20 cellular contexts compared by ENCODE assay signal in the genomic region with DNA sequence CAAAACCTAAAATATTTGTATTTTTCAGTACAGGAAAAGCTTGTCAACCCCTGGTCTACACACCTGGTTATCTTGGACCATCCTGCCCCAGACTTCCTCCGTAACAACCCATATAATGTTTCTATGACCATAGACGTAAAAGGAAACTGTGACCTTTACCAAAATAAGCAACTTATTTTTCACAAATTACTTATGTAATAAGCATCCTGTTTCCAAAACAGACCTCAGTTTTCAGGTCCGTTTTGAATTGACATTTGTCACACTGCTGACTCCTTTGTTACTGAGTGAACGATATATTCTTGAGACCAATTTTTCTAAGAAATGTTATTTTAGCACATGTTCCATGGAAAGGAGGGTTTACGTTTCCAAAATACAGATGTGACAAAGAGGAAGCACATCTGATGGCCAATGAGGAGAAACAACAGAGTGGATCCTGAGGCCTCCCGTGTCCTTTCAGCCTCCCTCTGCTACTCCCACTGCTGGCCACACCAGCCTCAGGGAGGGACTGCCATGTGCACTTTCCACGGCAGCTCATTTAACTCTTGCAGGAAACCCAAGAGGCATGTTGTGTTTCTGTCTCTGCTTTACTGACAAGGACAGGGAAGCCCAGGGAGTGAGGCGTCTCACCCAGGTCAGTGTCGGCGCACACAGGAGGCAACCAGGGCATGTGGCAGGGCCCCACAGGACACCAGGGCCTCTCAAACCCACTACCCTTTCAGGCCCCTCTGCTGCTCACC. TPM values are rescaled to one million over a fixed set of nuclear protein-coding genes. Genes with fewer than 3 reads are reported as not detected.
DNase-seq lines count a peak whose midpoint lies in the region; ATAC-seq, FAIRE-seq and TF ChIP-seq lines count a peak whose summit lies in the region.
"Had no signal": no experiment of that assay in that cellular context is flagged by ENCODE, and none has a peak within 500 bp of the region (broad histone marks: within the 10 kb centered on the region; RNA-seq: fewer than 3 reads in every experiment).

No MANE protein-coding gene starts in this region.

- no peaks in the 10 kb centered on the region for H3K36me3 ChIP-seq in endothelial cell of umbilical vein (ENCODE audit: control insufficient read depth in 2 of 2, extremely low read depth in 1 of 2, insufficient read depth in 2 of 2, low read length in 2 of 2)
- H3K36me3 ChIP-seq: left ventricle myocardium inferior, right lobe of liver had no signal

- no peak overlapping the region for H3K4me3 Mint-ChIP-seq in stimulated activated naive CD8-positive, alpha-beta T cell treated with anti-CD3 and anti-CD28 coated beads, Interleukin-15, amount 100 ng/mL, for 72 hours

- intact Hi-C loops in endothelial cell of umbilical vein (cut with micrococcal nuclease): loop anchor here (5.0 kb wide), 1 partner anchor 321 kb away; no protein-coding TSS in a partner anchor

- no peaks in the 10 kb centered on the region for H3K79me2 ChIP-seq in endothelial cell of umbilical vein (ENCODE audit: control insufficient read depth, insufficient read depth, low read length)

- no peak overlapping the region for H3K9ac ChIP-seq in endothelial cell of umbilical vein (replicated peaks; ENCODE audit: extremely low read depth, insufficient read depth, low read length)

- H2AFZ ChIP-seq in endothelial cell of umbilical vein (ENCODE audit: low read depth, low read length): no peak overlapping the region

- POLR2A ChIA-PET in RWPE1 (lab: Yijun Ruan, JAX; ENCODE audit: low non-redundant PET) (no interaction called here), endothelial cell of umbilical vein (lab: Charles Lee) (interaction anchor here (0.6 kb wide), 1 partner anchor 16 kb away, joined by 10 read pairs; no protein-coding TSS in a partner anchor)

- H3K4me1 ChIP-seq in endothelial cell of umbilical vein (ENCODE audit: control insufficient read depth, extremely low read depth, insufficient read depth, low read length): peaks cover 5% of the 10 kb centered on the region

- H3K27me3 ChIP-seq in endothelial cell of umbilical vein (ENCODE audit: control insufficient read depth in 2 of 2, insufficient read depth in 2 of 2, low read length in 2 of 2): no peaks in the 10 kb centered on the region
- H3K27me3 ChIP-seq: ascending aorta, foreskin keratinocyte, right lobe of liver had no signal

- no peaks in the 10 kb centered on the region for H3K9me3 ChIP-seq in endothelial cell of umbilical vein (replicated peaks; ENCODE audit: control insufficient read depth, insufficient read depth, low read length)
- H3K9me3 ChIP-seq: ascending aorta, left ventricle myocardium inferior, right lobe of liver had no signal

- no peak overlapping the region for H3K4me3 ChIP-seq in endothelial cell of umbilical vein (replicated peaks in 1 of 3; ENCODE audit: insufficient read depth in 1 of 3, low read depth in 1 of 3, low read length in 3 of 3)
- H3K4me3 ChIP-seq: ascending aorta, left ventricle myocardium inferior, right lobe of liver had no signal

- TF ChIP-seq POLR2A in endothelial cell of umbilical vein (IDR thresholded peaks at IDR 0.05; ENCODE audit: low read depth, low read length): no peak

- ATAC-seq in stimulated activated naive CD8-positive, alpha-beta T cell treated with anti-CD3 and anti-CD28 coated beads, Interleukin-15, amount 100 ng/mL, for 72 hours: peak; percentile 27
- ATAC-seq in stimulated activated naive CD8-positive, alpha-beta T cell treated with anti-CD3 and anti-CD28 coated beads, Interleukin-15, Interleukin-2, amounts not matched to agents 100 U/mL and 50 U/mL, for 24 hours: no peak
- ATAC-seq in GM21526 (IDR thresholded peaks at IDR 0.05; ENCODE audit: low FRiP score, unreplicated experiment) (no peak), GM18498 (IDR thresholded peaks at IDR 0.05; ENCODE audit: unreplicated experiment) (no peak)
- ATAC-seq: foreskin keratinocyte had no signal

- no peak overlapping the region for H3K4me2 ChIP-seq in endothelial cell of umbilical vein (ENCODE audit: insufficient read depth, low read length)

- dilution Hi-C loops in endothelial cell of umbilical vein (cut with MboI; ENCODE audit: extremely low pct_ligation_motif_present, low sequenced_read_pairs): no loop called here

- FAIRE-seq in endothelial cell of umbilical vein (lab: Jason Lieb, UNC): no peak
- FAIRE-seq: H1, TTC549 had no signal

- H4K20me1 ChIP-seq in endothelial cell of umbilical vein (replicated peaks; ENCODE audit: control insufficient read depth, extremely low read depth, insufficient read depth, low read length): no peaks in the 10 kb centered on the region

- no peaks in the 10 kb centered on the region for H3K9me1 ChIP-seq in endothelial cell of umbilical vein (replicated peaks; ENCODE audit: control insufficient read depth, extremely low read depth, insufficient read depth, low read length)

- TF ChIP-seq CTCF in RWPE1 (conservative IDR thresholded peaks at IDR 0.05; ENCODE audit: low read depth) (no peak), endothelial cell of umbilical vein (IDR thresholded peaks at IDR 0.05; ENCODE audit: extremely low read depth in 1 of 2, insufficient read depth in 1 of 2, low read depth in 1 of 2, low read length in 2 of 2) (no peak)

- H3K27ac ChIP-seq in RWPE1 (0 out of 2 replicates have a peak overlapping the region, but pooled peaks have one; percentile 31), endothelial cell of umbilical vein (ENCODE audit: insufficient read depth, low read depth, low read length) (no peak overlapping the region)
- H3K27ac ChIP-seq: ascending aorta, foreskin keratinocyte, left ventricle myocardium inferior, right lobe of liver had no signal

- peaks cover 4% of the 10 kb centered on the region for H3K27me3 Mint-ChIP-seq in stimulated activated naive CD8-positive, alpha-beta T cell treated with anti-CD3 and anti-CD28 coated beads, Interleukin-15, amount 100 ng/mL, for 72 hours

- DNase-seq in stimulated activated naive CD8-positive, alpha-beta T cell treated with anti-CD3 and anti-CD28 coated beads, Interleukin-15, amount 100 ng/mL, for 72 hours: no peak
- DNase-seq in stimulated activated naive CD8-positive, alpha-beta T cell treated with anti-CD3 and anti-CD28 coated beads, Interleukin-15, Interleukin-2, amounts not matched to agents 100 U/mL and 50 U/mL, for 24 hours: no peak
- DNase-seq in RWPE1 (ENCODE audit: low spot score) (no peak), endothelial cell of umbilical vein (ENCODE audit: low read depth, low spot score) (peak; percentile 74), hippocampal formation (lab: John Stamatoyannopoulos, UW) (no peak), NCI-H510A treated with DMSO at 0.1 percent for 48 hours (lab: John Stamatoyannopoulos, UW) (no peak)
- DNase-seq: activated CD4-positive, alpha-beta T cell treated with anti-CD3 and anti-CD28 coated beads, Interleukin-2, amount 50 U/mL, for 4 hours; foreskin keratinocyte; left ventricle myocardium inferior; NCI-H1092; NCI-H2107; NCI-H69; right lobe of liver had no signal

- no peaks in the 10 kb centered on the region for H3K9me3 Mint-ChIP-seq in stimulated activated naive CD8-positive, alpha-beta T cell treated with anti-CD3 and anti-CD28 coated beads, Interleukin-15, amount 100 ng/mL, for 72 hours
- H3K9me3 Mint-ChIP-seq: activated T-helper 2 cell treated with anti-CD3 and anti-CD28 coated beads, Interferon-gamma antibody, Interleukin-2, Interleukin-4, amounts not matched to agents 10 μg/mL and 5 μg/mL and 100 μg/mL, durations not matched to agents 14 hours and 24 hours and 36 hours had no signal

- H3K27ac Mint-ChIP-seq in stimulated activated naive CD8-positive, alpha-beta T cell treated with anti-CD3 and anti-CD28 coated beads, Interleukin-15, amount 100 ng/mL, for 72 hours: peak overlapping the region in 1 of 2 donors; percentile 54
- H3K27ac Mint-ChIP-seq: activated T-helper 2 cell treated with anti-CD3 and anti-CD28 coated beads, Interferon-gamma antibody, Interleukin-2, Interleukin-4, amounts not matched to agents 10 μg/mL and 5 μg/mL and 100 μg/mL, durations not matched to agents 14 hours and 24 hours and 36 hours had no signal

- CTCF ChIA-PET in RWPE1 (lab: Yijun Ruan, JAX) (interaction anchor here (0.6 to 2.0 kb wide), 2 partner anchors 9 to 55 kb away, joined by 4 to 6 read pairs; no protein-coding TSS in a partner anchor), endothelial cell of umbilical vein (lab: Charles Lee) (interaction anchor here (3.9 to 8.6 kb wide), 2 partner anchors 256 to 406 kb away, joined by 36 to 169 read pairs; a partner anchor contains a TSS)

- H3K4me1 Mint-ChIP-seq in stimulated activated naive CD8-positive, alpha-beta T cell treated with anti-CD3 and anti-CD28 coated beads, Interleukin-15, amount 100 ng/mL, for 72 hours: peaks cover 61% of the 10 kb centered on the region

- no TSS peak for BruUV-seq in endothelial cell of umbilical vein (replicated peaks; lab: Mats Ljungman, UMichigan)

TF ChIP-seq in endothelial cell of umbilical vein, 7 proteins besides CTCF, POLR2A, EP300 and RAD21 (continues in another document):
- no peak for TF ChIP-seq FOS (IDR thresholded peaks at IDR 0.05; ENCODE audit: borderline replicate concordance, insufficient read depth, low read length)
- TF ChIP-seq, protein P1, sequence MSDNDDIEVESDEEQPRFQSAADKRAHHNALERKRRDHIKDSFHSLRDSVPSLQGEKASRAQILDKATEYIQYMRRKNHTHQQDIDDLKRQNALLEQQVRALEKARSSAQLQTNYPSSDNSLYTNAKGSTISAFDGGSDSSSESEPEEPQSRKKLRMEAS (IDR thresholded peaks at IDR 0.05; ENCODE audit: insufficient read depth, insufficient read length): no peak
- no peak for TF ChIP-seq JUN (IDR thresholded peaks at IDR 0.05; ENCODE audit: borderline replicate concordance, insufficient read depth, insufficient read length, low read depth)
- TF ChIP-seq MYC (IDR thresholded peaks at IDR 0.05; ENCODE audit: low read depth, low read length): no peak

RNA-seq across cellular contexts. Expression of a gene that starts 20.1 kb away (rescaled TPM):
- total RNA-seq in endothelial cell of umbilical vein: 1.2 TPM in 2 replicates
- polyA plus RNA-seq in endothelial cell of umbilical vein: 0.11 and 0.25 TPM in 2 replicates
- polyA plus RNA-seq in endothelial cell of umbilical vein (2011; cell fraction: cytosol; rRNA removed): 0.12 and 0.47 TPM in 2 replicates
- polyA plus RNA-seq in endothelial cell of umbilical vein (2011; cell fraction: nucleus; rRNA removed): 0.09 and 0.22 TPM in 2 replicates
- polyA plus RNA-seq in endothelial cell of umbilical vein (2012): 0.18 and 0.21 TPM in 2 replicates
- polyA minus RNA-seq in endothelial cell of umbilical vein: 0.23 TPM in 1 of 2 replicates, not detected in the other
- 8.3 TPM for polyA minus RNA-seq in endothelial cell of umbilical vein (2011; cell fraction: cytosol; rRNA and poly(A)+ RNA removed)
- polyA minus RNA-seq in endothelial cell of umbilical vein (2011; cell fraction: nucleus; rRNA and poly(A)+ RNA removed): 0.63 TPM in 1 of 2 replicates, not detected in the other
- total RNA-seq: activated T-helper 2 cell treated with anti-CD3 and anti-CD28 coated beads, Interferon-gamma antibody, Interleukin-2, Interleukin-4, amounts not matched to agents 10 μg/mL and 5 μg/mL and 100 μg/mL, durations not matched to agents 14 hours and 24 hours and 36 hours; Daoy; left ventricle myocardium inferior had no signal

RNA-seq across cellular contexts. Expression of a gene that starts 51.8 kb away (rescaled TPM):
- not detected in 2 replicates for total RNA-seq in endothelial cell of umbilical vein
- polyA plus RNA-seq in endothelial cell of umbilical vein: not detected in 2 replicates
- not detected in 2 replicates for polyA plus RNA-seq in endothelial cell of umbilical vein (2011; cell fraction: cytosol; rRNA removed)
- polyA plus RNA-seq in endothelial cell of umbilical vein (2011; cell fraction: nucleus; rRNA removed): not detected in 2 replicates
- polyA plus RNA-seq in endothelial cell of umbilical vein (2012): not detected in 2 replicates
- not detected in 2 replicates for polyA minus RNA-seq in endothelial cell of umbilical vein
- polyA minus RNA-seq in endothelial cell of umbilical vein (2011; cell fraction: cytosol; rRNA and poly(A)+ RNA removed): not detected
- polyA minus RNA-seq in endothelial cell of umbilical vein (2011; cell fraction: nucleus; rRNA and poly(A)+ RNA removed): not detected in 2 replicates
- total RNA-seq: activated T-helper 2 cell treated with anti-CD3 and anti-CD28 coated beads, Interferon-gamma antibody, Interleukin-2, Interleukin-4, amounts not matched to agents 10 μg/mL and 5 μg/mL and 100 μg/mL, durations not matched to agents 14 hours and 24 hours and 36 hours; ascending aorta; Daoy; H1; left ventricle myocardium inferior; right lobe of liver had no signal
- polyA plus RNA-seq: H1 had no signal
